Comparison of ENCODE assay signal across 8 cellular contexts in the genomic region with DNA sequence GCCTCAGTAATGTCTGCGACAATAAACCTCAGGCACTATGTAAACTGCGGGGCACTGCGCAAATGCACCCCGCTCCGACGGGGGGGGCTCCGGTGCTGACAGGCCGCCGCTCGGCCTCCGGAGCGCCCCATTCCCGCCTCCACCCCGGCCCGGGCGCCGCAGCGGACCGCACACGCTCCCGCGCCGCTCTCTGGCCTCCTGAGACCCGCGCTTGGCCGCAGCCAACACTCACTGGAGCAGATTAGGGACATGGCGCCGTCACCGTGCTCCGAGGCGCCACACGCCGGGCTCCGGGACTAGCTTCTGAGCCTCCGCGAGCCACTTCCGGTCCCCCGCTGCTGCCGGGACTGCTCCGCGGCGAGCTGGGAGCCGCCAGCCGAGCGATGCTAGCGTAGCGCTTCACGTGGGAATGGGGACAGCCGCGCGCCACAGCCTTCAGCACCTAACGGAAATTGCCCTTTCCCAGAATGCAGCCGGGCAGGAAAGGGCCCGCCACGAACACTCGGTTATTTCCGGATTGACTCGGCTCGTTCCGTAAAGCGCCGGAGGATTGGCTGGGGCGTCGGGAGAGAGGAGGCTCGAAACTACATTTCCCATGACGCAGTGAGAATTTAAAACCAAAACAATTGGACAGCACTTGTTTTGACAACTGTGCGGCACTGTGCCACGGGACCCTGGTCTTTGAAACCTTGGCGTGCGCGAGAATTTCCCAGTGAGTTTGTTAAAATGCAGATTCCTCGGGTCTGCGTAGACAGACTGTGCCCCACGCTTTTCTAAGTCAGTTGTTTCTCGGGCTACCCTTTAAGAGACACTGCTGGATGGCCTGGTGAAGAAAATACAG. TPM values are rescaled to one million over a fixed set of nuclear protein-coding genes. Genes with fewer than 3 reads are reported as not detected.
DNase-seq lines count a peak whose midpoint lies in the region; ATAC-seq and TF ChIP-seq lines count a peak whose summit lies in the region.

A gene (minus strand): TSS at position 454 of the 841 bp plus-strand sequence. CDS start 203 bp downstream, at position 251.

- peak within 1 kb of the TSS; percentile 63 for H3K4me3 ChIP-seq in BE2C (ENCODE audit: low read depth, low read length)

- peak; percentile 91 for DNase-seq in BE2C
- peak; percentile 93 for DNase-seq in NCI-H526 treated with DMSO at 0.1 percent for 48 hours (lab: John Stamatoyannopoulos, UW)
- peak; percentile 100 for DNase-seq in activated CD4-positive, alpha-beta T cell treated with anti-CD3 and anti-CD28 coated beads, Interleukin-2, amount 10 ng/mL, durations not matched to agents 24 days and 14 days
- DNase-seq in cortex of kidney (lab: John Stamatoyannopoulos, UW): peak; percentile 63
- DNase-seq in left lobe of liver (ENCODE audit: low spot score): peak; percentile 98
- DNase-seq in stimulated activated CD4-positive, alpha-beta T cell treated with anti-CD3 and anti-CD28 coated beads, Interleukin-2, amount 100 ng/mL, for 4 hours (ENCODE audit: low read depth): peak; percentile 95

- peaks cover 11% of the 10 kb centered on the region for H3K36me3 ChIP-seq in BE2C

- no peaks in the 10 kb centered on the region for H3K9me3 ChIP-seq in BE2C

- ATAC-seq in GM19324 (IDR thresholded peaks at IDR 0.05; ENCODE audit: low FRiP score, unreplicated experiment): peak; percentile 84
- peak; percentile 66 for ATAC-seq in HG03469 (IDR thresholded peaks at IDR 0.05; ENCODE audit: unreplicated experiment)
- peak; percentile 95 for ATAC-seq in left lobe of liver

- intact Hi-C loops in activated CD4-positive, alpha-beta T cell treated with anti-CD3 and anti-CD28 coated beads, Interleukin-2, amount 10 ng/mL, durations not matched to agents 24 days and 14 days (cut with micrococcal nuclease): loop anchor here (1.0 to 2.0 kb wide), 4 partner anchors 9 to 427 kb away; a partner anchor contains a TSS

- H3K27ac Mint-ChIP-seq in activated CD4-positive, alpha-beta T cell treated with anti-CD3 and anti-CD28 coated beads, Interleukin-2, amount 10 ng/mL, durations not matched to agents 24 days and 14 days: peak within 1 kb of the TSS; percentile 92

- no peaks in the 10 kb centered on the region for H3K9me3 Mint-ChIP-seq in activated CD4-positive, alpha-beta T cell treated with anti-CD3 and anti-CD28 coated beads, Interleukin-2, amount 10 ng/mL, durations not matched to agents 24 days and 14 days

- H3K27me3 ChIP-seq in BE2C: no peaks in the 10 kb centered on the region

- peaks cover 29% of the 10 kb centered on the region for H3K4me1 Mint-ChIP-seq in activated CD4-positive, alpha-beta T cell treated with anti-CD3 and anti-CD28 coated beads, Interleukin-2, amount 10 ng/mL, durations not matched to agents 24 days and 14 days

- TF ChIP-seq CTCF in BE2C (IDR thresholded peaks at IDR 0.05; ENCODE audit: low read depth, low read length): no peak

- peaks cover 5% of the 10 kb centered on the region for H3K27me3 Mint-ChIP-seq in activated CD4-positive, alpha-beta T cell treated with anti-CD3 and anti-CD28 coated beads, Interleukin-2, amount 10 ng/mL, durations not matched to agents 24 days and 14 days

- no peaks in the 10 kb centered on the region for H3K4me1 ChIP-seq in BE2C

- H3K4me3 Mint-ChIP-seq in activated CD4-positive, alpha-beta T cell treated with anti-CD3 and anti-CD28 coated beads, Interleukin-2, amount 10 ng/mL, durations not matched to agents 24 days and 14 days: peak within 1 kb of the TSS; percentile 91

- H3K36me3 Mint-ChIP-seq in activated CD4-positive, alpha-beta T cell treated with anti-CD3 and anti-CD28 coated beads, Interleukin-2, amount 10 ng/mL, durations not matched to agents 24 days and 14 days (ENCODE audit: low read depth): peaks cover 27% of the 10 kb centered on the region

RNA-seq across cellular contexts. Expression of the gene that starts here (rescaled TPM):
- 213 TPM for polyA plus RNA-seq in BE2C (2012; ENCODE audit: insufficient read depth, insufficient read length, low read depth)
- total RNA-seq in activated CD4-positive, alpha-beta T cell treated with anti-CD3 and anti-CD28 coated beads, Interleukin-2, amount 10 ng/mL, durations not matched to agents 24 days and 14 days: 219 TPM in 2 replicates
- 44.9 TPM for total RNA-seq in left lobe of liver

Comparison
In these comparisons a context has a peak if more than half of its experiments do, and no peak if none do; other contexts are left out.
1. Peak in every context shown above with its lines: DNase-seq, ATAC-seq and H3K4me3 ChIP-seq.